In genomic region chr14:23094666-23095195, GRCh38 we compare ENCODE assay signal across 1 cellular context.
TF ChIP-seq lines count a peak whose summit lies in the region.

Gene ACIN1 (minus strand): TSS chr14:23095136. CDS start chr14:23095112, 24 bp downstream.

TF ChIP-seq in HepG2, 621 proteins besides CTCF, POLR2A, EP300 and RAD21 (continued from another document and continues in another):
- TF ChIP-seq POLR2AphosphoS2 (IDR thresholded peaks at IDR 0.05; ENCODE audit: low read depth, low read length) (peak; percentile 69), ADNP (CRISPR knock-in tag; IDR thresholded peaks at IDR 0.05) (no peak), E2F5 (CRISPR knock-in tag; conservative IDR thresholded peaks at IDR 0.05) (peak; percentile 86), PTBP1 (IDR thresholded peaks at IDR 0.05; ENCODE audit: low read depth, low read length, poor library complexity, severe bottlenecking) (peak; percentile 95), HDAC2 (CRISPR knock-in tag; IDR thresholded peaks at IDR 0.05) (peak; percentile 78; the same call in 1 of the 2 replicates), PPARG (CRISPR knock-in tag; conservative IDR thresholded peaks at IDR 0.05) (no peak), ZNF567 (CRISPR knock-in tag; IDR thresholded peaks at IDR 0.05; ENCODE audit: borderline replicate concordance) (peak; percentile 100), ZNF619 (CRISPR knock-in tag; IDR thresholded peaks at IDR 0.05) (peak; percentile 98), RORA (CRISPR knock-in tag; IDR thresholded peaks at IDR 0.05) (no peak), TOPORS (CRISPR knock-in tag; IDR thresholded peaks at IDR 0.05) (peak; percentile 99), SOX6 (IDR thresholded peaks at IDR 0.05) (no peak), SOX6 (CRISPR knock-in tag; IDR thresholded peaks at IDR 0.05) (peak; percentile 87), POLR2AphosphoS5 (IDR thresholded peaks at IDR 0.05; ENCODE audit: low read depth, low read length) (peak; percentile 95), NR0B2 (CRISPR knock-in tag; IDR thresholded peaks at IDR 0.05) (peak; percentile 97), FOXC1 (CRISPR knock-in tag; IDR thresholded peaks at IDR 0.05; ENCODE audit: borderline replicate concordance) (peak; percentile 100), ZNF780A (CRISPR knock-in tag; IDR thresholded peaks at IDR 0.05) (no peak), HMGXB3 (CRISPR knock-in tag; IDR thresholded peaks at IDR 0.05; ENCODE audit: borderline replicate concordance) (peak; percentile 54), ZBTB21 (CRISPR knock-in tag; IDR thresholded peaks at IDR 0.05) (peak; percentile 67), ARNT2 (CRISPR knock-in tag; IDR thresholded peaks at IDR 0.05; ENCODE audit: low read depth) (peak; percentile 83), HIVEP1 (CRISPR knock-in tag; IDR thresholded peaks at IDR 0.05) (peak; percentile 98), SP2 (CRISPR knock-in tag; IDR thresholded peaks at IDR 0.05) (no peak), ZBTB14 (CRISPR knock-in tag; IDR thresholded peaks at IDR 0.05) (peak; percentile 77), CENPT (CRISPR knock-in tag; IDR thresholded peaks at IDR 0.05; ENCODE audit: low read depth) (peak; percentile 98), ELK4 (CRISPR knock-in tag; IDR thresholded peaks at IDR 0.05; ENCODE audit: borderline replicate concordance) (peak; percentile 84; the same call in 1 of the 2 replicates), ZNF17 (CRISPR knock-in tag; IDR thresholded peaks at IDR 0.05) (no peak), KDM5B (CRISPR knock-in tag; IDR thresholded peaks at IDR 0.05; ENCODE audit: borderline replicate concordance) (peak; percentile 100), ZNF75D (CRISPR knock-in tag; IDR thresholded peaks at IDR 0.05; ENCODE audit: borderline replicate concordance) (peak; percentile 42; the same call in 1 of the 2 replicates), PHF8 (CRISPR knock-in tag; IDR thresholded peaks at IDR 0.05) (peak; percentile 99), ATAD3A (CRISPR knock-in tag; IDR thresholded peaks at IDR 0.05) (peak; percentile 77), SRSF1 (optimal IDR thresholded peaks at IDR 0.05; ENCODE audit: low read depth, low read length) (peak; percentile 99), ZBTB43 (CRISPR knock-in tag; conservative IDR thresholded peaks at IDR 0.05) (no peak; the same call in 1 of the 2 replicates), SRSF4 (IDR thresholded peaks at IDR 0.05; ENCODE audit: low read depth, low read length, poor library complexity, severe bottlenecking) (peak; percentile 61), WIZ (CRISPR knock-in tag; IDR thresholded peaks at IDR 0.05) (peak; percentile 98), SCMH1 (CRISPR knock-in tag; IDR thresholded peaks at IDR 0.05; ENCODE audit: borderline replicate concordance) (no peak), ZNF878 (CRISPR knock-in tag; IDR thresholded peaks at IDR 0.05) (no peak), ZNF552 (CRISPR knock-in tag; IDR thresholded peaks at IDR 0.05; ENCODE audit: borderline replicate concordance) (peak; percentile 97), REST (IDR thresholded peaks at IDR 0.05; ENCODE audit: borderline replicate concordance in 1 of 2, low read depth in 1 of 2, low read length in 2 of 2) (peak in 1 of 2 experiments; percentile 65; a peak in 1 of 4 replicates), BORCS8-MEF2B (CRISPR knock-in tag; IDR thresholded peaks at IDR 0.05) (peak; percentile 99), ZNF235 (CRISPR knock-in tag; IDR thresholded peaks at IDR 0.05; ENCODE audit: borderline replicate concordance) (peak; percentile 99; the same call in 1 of the 2 replicates), TRAFD1 (CRISPR knock-in tag; IDR thresholded peaks at IDR 0.05; ENCODE audit: borderline replicate concordance) (peak; percentile 99), XBP1 (CRISPR knock-in tag; IDR thresholded peaks at IDR 0.05) (peak; percentile 82; the same call in 1 of the 2 replicates), ZBTB4 (CRISPR knock-in tag; IDR thresholded peaks at IDR 0.05; ENCODE audit: borderline replicate concordance) (peak; percentile 95; the same call in 1 of the 2 replicates), SIN3B (IDR thresholded peaks at IDR 0.05; ENCODE audit: low read length) (peak; percentile 74; the same call in 1 of the 2 replicates), CCDC6 (CRISPR knock-in tag; IDR thresholded peaks at IDR 0.05) (0 out of 2 replicates have a peak, but pooled peaks have one; percentile 73), DNMT1 (CRISPR knock-in tag; IDR thresholded peaks at IDR 0.05) (peak; percentile 100), ZNF598 (CRISPR knock-in tag; IDR thresholded peaks at IDR 0.05; ENCODE audit: borderline replicate concordance) (peak; percentile 99; the same call in 1 of the 2 replicates), ZMYM3 (CRISPR knock-in tag; IDR thresholded peaks at IDR 0.05) (peak; percentile 89)
